Comparison of ENCODE assay signal across 9 cellular contexts in genomic region chr12:75635606-75636444, GRCh38.
A peak's percentile ranks its signal among the peaks of the same experiment; 100 is the strongest.
DNase-seq lines count a peak whose midpoint lies in the region; FAIRE-seq lines count a peak whose summit lies in the region.
"Had no signal": no experiment of that assay in that cellular context is flagged by ENCODE, and none has a peak within 500 bp of the region (broad histone marks: within the 10 kb centered on the region; RNA-seq: fewer than 3 reads in every experiment).

No MANE protein-coding gene starts in this region.

- no peaks in the 10 kb centered on the region for H3K27me3 ChIP-seq in HUES48 (ENCODE audit: control insufficient read depth, insufficient read depth, low read length)

- peak overlapping the region; percentile 90 for H3K27ac ChIP-seq in HUES48 (ENCODE audit: low read depth, low read length)

- DNase-seq in activated naive CD4-positive, alpha-beta T cell treated with Interleukin-2 at 50 U/mL for 16 hours, result peak; percentile 24
- DNase-seq in activated naive CD4-positive, alpha-beta T cell (lab: John Stamatoyannopoulos, UW), result no peak
- DNase-seq in astrocyte of the hippocampus (ENCODE audit: low read depth, low spot score) (peak; percentile 88), smooth muscle cell of the brain vasculature (ENCODE audit: low read depth, low spot score) (peak; percentile 88), frontal cortex (ENCODE audit: low spot score in 2 of 2) (no peak), NCI-H2171 (lab: John Stamatoyannopoulos, UW) (no peak), NCI-H1930 (lab: John Stamatoyannopoulos, UW) (no peak)

- no peaks in the 10 kb centered on the region for H3K9me3 ChIP-seq in HUES48 (ENCODE audit: control insufficient read depth, insufficient read depth, low read length)

- H3K4me3 ChIP-seq in HUES48 (ENCODE audit: low read depth, low read length), result no peak overlapping the region

- peaks cover 62% of the 10 kb centered on the region for H3K4me1 ChIP-seq in HUES48 (ENCODE audit: control insufficient read depth, insufficient read depth, low read length)

- no peaks in the 10 kb centered on the region for H3K36me3 ChIP-seq in HUES48 (ENCODE audit: control insufficient read depth, insufficient read depth, low read length)

- no peak for FAIRE-seq in frontal cortex (lab: Jason Lieb, UNC)
- FAIRE-seq: islet of Langerhans had no signal

- H3K9ac ChIP-seq in HUES48 (ENCODE audit: low read depth, low read length), result no peak overlapping the region

Comparison
In these comparisons a context has a peak if more than half of its experiments do, and no peak if none do; other contexts are left out.
1. DNase-seq: peak in activated naive CD4-positive, alpha-beta T cell treated with Interleukin-2 at 50 U/mL for 16 hours (single experiment), astrocyte of the hippocampus (single experiment) and smooth muscle cell of the brain vasculature (single experiment); none in activated naive CD4-positive, alpha-beta T cell (0 of 4), frontal cortex (0 of 2), NCI-H2171 (single experiment) and NCI-H1930 (0 of 2).